9 cellular contexts compared by ENCODE assay signal in the genomic region with DNA sequence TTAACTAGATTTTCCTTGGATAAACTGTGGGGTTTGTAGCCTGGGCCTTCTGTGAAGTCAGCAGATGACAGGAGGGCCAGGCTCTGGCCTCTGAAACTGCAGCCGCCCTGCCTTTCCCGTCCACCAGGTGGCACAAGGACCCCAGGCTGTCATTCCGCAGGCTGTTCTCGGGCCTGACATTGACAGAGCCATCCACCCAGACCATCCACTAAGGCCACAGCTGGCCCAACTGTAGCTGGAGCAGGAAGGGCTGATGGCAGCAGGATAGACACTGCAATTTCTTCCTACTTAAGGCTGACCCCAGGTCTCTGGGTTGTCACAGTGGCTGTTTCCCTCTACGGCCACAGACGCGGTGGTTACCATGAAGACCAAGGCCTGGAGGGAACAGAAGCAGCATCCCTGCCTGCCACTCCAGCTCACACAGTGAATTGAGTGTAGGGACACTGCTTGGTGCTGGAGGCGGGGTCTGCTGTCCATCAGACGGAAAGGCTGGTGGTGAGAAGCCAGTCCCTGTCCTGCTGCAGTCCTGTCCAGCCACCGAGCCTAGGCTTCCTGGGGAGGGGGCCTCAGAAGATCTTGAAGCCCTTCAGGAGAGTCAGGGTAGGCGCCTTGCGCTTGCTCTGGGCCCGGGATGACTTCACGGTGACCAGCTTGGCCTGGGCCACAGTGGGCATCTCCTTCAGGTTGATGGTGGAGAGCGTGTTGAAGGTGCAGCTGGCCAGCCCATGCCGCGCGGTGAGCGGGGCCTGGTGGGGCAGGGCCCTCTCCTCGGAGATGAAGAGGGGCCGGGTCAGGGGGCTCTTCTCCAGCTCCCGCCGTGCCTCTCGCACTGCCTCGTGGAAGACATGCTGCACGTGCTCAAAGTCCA. TPM values are rescaled to one million over a fixed set of nuclear protein-coding genes. Genes with fewer than 3 reads are reported as not detected.
DNase-seq lines count a peak whose midpoint lies in the region; ATAC-seq and TF ChIP-seq lines count a peak whose summit lies in the region.
"Had no signal": no experiment of that assay in that cellular context is flagged by ENCODE, and none has a peak within 500 bp of the region (broad histone marks: within the 10 kb centered on the region; RNA-seq: fewer than 3 reads in every experiment).

No MANE protein-coding gene starts in this region.

- no peaks in the 10 kb centered on the region for H3K27me3 ChIP-seq in cardiac muscle cell

- no peak overlapping the region for H3K27ac Mint-ChIP-seq in activated naive CD8-positive, alpha-beta T cell treated with anti-CD3 and anti-CD28 coated beads for 36 hours
- H3K27ac Mint-ChIP-seq in progenitor cell of endocrine pancreas: peak overlapping the region; percentile 33
- H3K27ac Mint-ChIP-seq: dendritic cell treated with granulocyte-macrophage colony-stimulating factor and Interleukin-4, amounts not matched to agents 40 ng/mL and 50 ng/mL, for 4 days had no signal

- H3K9me3 ChIP-seq in cardiac muscle cell (ENCODE audit: low read depth): no peaks in the 10 kb centered on the region

- no peaks in the 10 kb centered on the region for H3K36me3 Mint-ChIP-seq in activated naive CD8-positive, alpha-beta T cell treated with anti-CD3 and anti-CD28 coated beads for 36 hours
- H3K36me3 Mint-ChIP-seq in progenitor cell of endocrine pancreas (ENCODE audit: insufficient read depth): no peaks in the 10 kb centered on the region

- no peak overlapping the region for H3K27ac ChIP-seq in cardiac muscle cell

- in situ Hi-C loops in KBM-7 (cut with MboI; ENCODE audit: low pct_unique_long_range_greater_than_20kb, low sequenced_read_pairs): no loop called here

- DNase-seq in GDM1 (lab: John Stamatoyannopoulos, UW) (peak; percentile 53), KBM-7 (peak; percentile 90), SHP77 (lab: John Stamatoyannopoulos, UW) (peak; percentile 66 to 67), cardiac muscle cell (ENCODE audit: low read depth in 1 of 2, low spot score in 1 of 2) (peak; percentile 79 to 83), progenitor cell of endocrine pancreas (ENCODE audit: low spot score, unreplicated experiment) (peak; percentile 72)
- peak; percentile 67 for DNase-seq in activated naive CD8-positive, alpha-beta T cell treated with anti-CD3 and anti-CD28 coated beads for 36 hours

- H3K4me1 ChIP-seq in cardiac muscle cell (ENCODE audit: low read depth): peaks cover 3% of the 10 kb centered on the region

- no peaks in the 10 kb centered on the region for H3K36me3 ChIP-seq in cardiac muscle cell

- ATAC-seq in HG02759 (IDR thresholded peaks at IDR 0.05; ENCODE audit: unreplicated experiment) (no peak), HG02970 (IDR thresholded peaks at IDR 0.05; ENCODE audit: low FRiP score, unreplicated experiment) (no peak)

- peak; percentile 96 for TF ChIP-seq CTCF in cardiac muscle cell (IDR thresholded peaks at IDR 0.05; ENCODE audit: low read depth, low read length)
- peak; percentile 89 for TF ChIP-seq CTCF in progenitor cell of endocrine pancreas (IDR thresholded peaks at IDR 0.05; ENCODE audit: unreplicated experiment)

- no peaks in the 10 kb centered on the region for H3K9me3 Mint-ChIP-seq in activated naive CD8-positive, alpha-beta T cell treated with anti-CD3 and anti-CD28 coated beads for 36 hours
- no peaks in the 10 kb centered on the region for H3K9me3 Mint-ChIP-seq in progenitor cell of endocrine pancreas (ENCODE audit: low read depth)
- H3K9me3 Mint-ChIP-seq: dendritic cell treated with granulocyte-macrophage colony-stimulating factor and Interleukin-4, amounts not matched to agents 40 ng/mL and 50 ng/mL, for 4 days had no signal

- no peak overlapping the region for H3K4me3 ChIP-seq in cardiac muscle cell

- H3K4me1 Mint-ChIP-seq in activated naive CD8-positive, alpha-beta T cell treated with anti-CD3 and anti-CD28 coated beads for 36 hours: peaks cover 11% of the 10 kb centered on the region
- peaks cover 6% of the 10 kb centered on the region for H3K4me1 Mint-ChIP-seq in progenitor cell of endocrine pancreas (ENCODE audit: low read depth)

- no peak overlapping the region for H3K4me3 Mint-ChIP-seq in activated naive CD8-positive, alpha-beta T cell treated with anti-CD3 and anti-CD28 coated beads for 36 hours
- no peak overlapping the region for H3K4me3 Mint-ChIP-seq in progenitor cell of endocrine pancreas (ENCODE audit: low read depth)
- H3K4me3 Mint-ChIP-seq: dendritic cell treated with granulocyte-macrophage colony-stimulating factor and Interleukin-4, amounts not matched to agents 40 ng/mL and 50 ng/mL, for 4 days had no signal

- H3K27me3 Mint-ChIP-seq in activated naive CD8-positive, alpha-beta T cell treated with anti-CD3 and anti-CD28 coated beads for 36 hours: peaks cover 9% of the 10 kb centered on the region
- peaks cover 14% of the 10 kb centered on the region for H3K27me3 Mint-ChIP-seq in progenitor cell of endocrine pancreas

RNA-seq across cellular contexts. Expression of gene SLC51B, which starts 9.4 kb away (rescaled TPM):
- total RNA-seq in activated naive CD8-positive, alpha-beta T cell treated with anti-CD3 and anti-CD28 coated beads for 36 hours: not detected
- not detected in 2 replicates for total RNA-seq in cardiac muscle cell
- not detected in 2 replicates for polyA plus RNA-seq in cardiac muscle cell
- not detected in 2 replicates for total RNA-seq in progenitor cell of endocrine pancreas

RNA-seq across cellular contexts. Expression of gene RASL12, which starts 13.2 kb away (rescaled TPM):
- total RNA-seq in activated naive CD8-positive, alpha-beta T cell treated with anti-CD3 and anti-CD28 coated beads for 36 hours: not detected
- 7.0 and 38.2 TPM in 2 replicates for total RNA-seq in cardiac muscle cell
- polyA plus RNA-seq in cardiac muscle cell: 4.0 and 28.4 TPM in 2 replicates
- total RNA-seq in progenitor cell of endocrine pancreas: 0.38 and 0.40 TPM in 2 replicates

RNA-seq across cellular contexts. Expression of gene KBTBD13, which starts 22.0 kb away (rescaled TPM):
- total RNA-seq in activated naive CD8-positive, alpha-beta T cell treated with anti-CD3 and anti-CD28 coated beads for 36 hours: not detected
- total RNA-seq in cardiac muscle cell (3.3 and 5.0 TPM in 2 replicates), progenitor cell of endocrine pancreas (not detected in 2 replicates)
- 4.8 and 5.0 TPM in 2 replicates for polyA plus RNA-seq in cardiac muscle cell

RNA-seq across cellular contexts. Expression of gene MTFMT, which starts 25.1 kb away (rescaled TPM):
- total RNA-seq in activated naive CD8-positive, alpha-beta T cell treated with anti-CD3 and anti-CD28 coated beads for 36 hours: 10 to 100 TPM; 26.8 to 28.3 TPM
- total RNA-seq in cardiac muscle cell: 51.8 and 53.5 TPM in 2 replicates
- polyA plus RNA-seq in cardiac muscle cell: 26.6 and 31.8 TPM in 2 replicates
- total RNA-seq in progenitor cell of endocrine pancreas: 14.0 and 19.4 TPM in 2 replicates
